8 cellular contexts compared by ENCODE assay signal in the genomic region with DNA sequence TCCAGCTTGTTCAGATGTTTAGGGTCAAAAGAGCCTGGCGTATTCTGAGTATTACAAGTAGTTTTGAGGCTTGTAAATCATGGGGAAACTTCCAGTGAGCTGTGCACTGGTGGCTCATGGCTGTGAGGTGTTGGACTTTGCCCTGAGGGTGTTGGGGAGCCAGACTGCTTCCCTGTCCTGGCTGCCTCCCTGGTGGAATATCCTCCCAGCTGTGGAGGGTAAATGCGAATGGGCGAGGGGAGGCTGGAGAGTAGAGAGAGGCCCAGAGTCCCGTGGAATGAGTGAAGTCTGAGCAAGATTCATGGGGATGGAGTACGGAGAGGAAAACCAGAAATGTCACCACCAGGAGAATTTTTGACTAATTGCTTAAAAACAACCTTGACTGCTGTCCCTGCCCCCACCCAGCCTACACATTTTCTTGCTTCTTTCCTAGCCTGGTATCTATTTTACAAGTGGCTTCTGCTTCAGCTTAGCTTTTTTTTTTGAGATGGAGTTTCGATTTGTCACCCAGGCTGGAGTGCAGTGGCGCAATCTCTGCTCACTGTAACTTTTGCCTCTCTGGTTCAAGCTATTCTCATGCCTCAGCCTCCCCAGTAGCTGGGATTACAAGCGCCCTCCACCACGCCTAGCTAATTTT. TPM values are rescaled to one million over a fixed set of nuclear protein-coding genes. Genes with fewer than 3 reads are reported as not detected.
DNase-seq lines count a peak whose midpoint lies in the region; FAIRE-seq and TF ChIP-seq lines count a peak whose summit lies in the region.

No MANE protein-coding gene starts in this region.

- H3K27ac ChIP-seq in fibroblast of lung (ENCODE audit: insufficient read depth, low read length) = peak overlapping the region; percentile 35

- no peaks in the 10 kb centered on the region for H4K20me1 ChIP-seq in fibroblast of lung (ENCODE audit: control insufficient read depth, extremely low read depth, insufficient read depth, low read length)

- no peak for DNase-seq in HAP-1 (ENCODE audit: low spot score in 2 of 2)
- peak; percentile 51 to 57 for DNase-seq in activated CD4-positive, alpha-beta T cell treated with anti-CD3 and anti-CD28 coated beads for 4 hours
- no peak for DNase-seq in fibroblast of lung (ENCODE audit: low read depth in 2 of 2)
- peak; percentile 57 to 59 for DNase-seq in stimulated activated CD4-positive, alpha-beta T cell treated with anti-CD3 and anti-CD28 coated beads, Interleukin-4, amount 100 ng/mL, for 4 hours
- DNase-seq in H54 (ENCODE audit: insufficient read length, low spot score) = no peak
- no peak for DNase-seq in NCI-H1436 (lab: John Stamatoyannopoulos, UW)
- no peak for DNase-seq in NCI-H2107 treated with DMSO at 0.1 percent for 48 hours (lab: John Stamatoyannopoulos, UW; ENCODE audit: unreplicated experiment)
- no peak for DNase-seq in glomerular visceral epithelial cell (ENCODE audit: extremely low spot score)

- TF ChIP-seq CTCF in fibroblast of lung (conservative IDR thresholded peaks at IDR 0.05 in 1 of 2, IDR thresholded peaks at IDR 0.05 in 1 of 2; ENCODE audit: low read depth in 1 of 2, low read length in 2 of 2) = no peak

- TF ChIP-seq POLR2A in H54 (IDR thresholded peaks at IDR 0.05; ENCODE audit: low read depth, low read length) = no peak

- H3K4me2 ChIP-seq in fibroblast of lung (ENCODE audit: extremely low read depth, insufficient read depth, low read length) = peak overlapping the region; percentile 62

- no peak overlapping the region for H3K9ac ChIP-seq in fibroblast of lung (ENCODE audit: insufficient read depth, low read length)

- H3K27me3 ChIP-seq in HAP-1 (ENCODE audit: low read depth) (no peaks in the 10 kb centered on the region), fibroblast of lung (ENCODE audit: control insufficient read depth, insufficient read depth, low read length) (no peaks in the 10 kb centered on the region)

- H3K4me1 ChIP-seq in HAP-1 (peaks cover 11% of the 10 kb centered on the region), fibroblast of lung (ENCODE audit: control insufficient read depth, extremely low read depth, insufficient read depth, low read length) (peaks cover 5% of the 10 kb centered on the region)

- H3K4me3 ChIP-seq in HAP-1 = peak overlapping the region; percentile 6; the same call in 1 of the 2 replicates
- H3K4me3 ChIP-seq in fibroblast of lung (replicated peaks in 1 of 4; ENCODE audit: control extremely low read depth in 1 of 4, insufficient read depth in 1 of 4, low read depth in 3 of 4, low read length in 4 of 4) = no peak overlapping the region

- FAIRE-seq in H54 (lab: Jason Lieb, UNC) = no peak

- peaks cover 74% of the 10 kb centered on the region for H3K36me3 ChIP-seq in HAP-1 (replicated peaks)
- H3K36me3 ChIP-seq in fibroblast of lung (ENCODE audit: control insufficient read depth, insufficient read depth, low read length) = peaks cover 22% of the 10 kb centered on the region

- H3K9me3 ChIP-seq in HAP-1 (no peaks in the 10 kb centered on the region), fibroblast of lung (ENCODE audit: control insufficient read depth, insufficient read depth, low read depth, low read length) (no peaks in the 10 kb centered on the region)

- H2AFZ ChIP-seq in fibroblast of lung (ENCODE audit: low read length) = no peak overlapping the region

- in situ Hi-C loops in HAP-1 (cut with MboI; ENCODE audit: low sequenced_read_pairs) = no loop called here

- H3K79me2 ChIP-seq in fibroblast of lung (ENCODE audit: control insufficient read depth, insufficient read depth, low read length) = peaks cover 60% of the 10 kb centered on the region

RNA-seq across cellular contexts. Expression of a gene that starts 3.7 kb away (rescaled TPM):
- total RNA-seq in fibroblast of lung = 22.1 and 41.9 TPM in 2 replicates
- polyA plus RNA-seq in fibroblast of lung = 74.4 and 134 TPM in 2 replicates
- polyA plus RNA-seq in fibroblast of lung (2012) = 54.5 and 108 TPM in 2 replicates
- polyA minus RNA-seq in fibroblast of lung (ENCODE audit: low replicate concordance) = 179 and 323 TPM in 2 replicates

RNA-seq across cellular contexts. Expression of a gene that starts 4.5 kb away (rescaled TPM):
- 0.51 and 1.8 TPM in 2 replicates for total RNA-seq in fibroblast of lung
- polyA plus RNA-seq in fibroblast of lung = 2.2 and 2.5 TPM in 2 replicates
- 4.7 and 5.7 TPM in 2 replicates for polyA plus RNA-seq in fibroblast of lung (2012)
- 11.6 and 15.6 TPM in 2 replicates for polyA minus RNA-seq in fibroblast of lung (ENCODE audit: low replicate concordance)

RNA-seq across cellular contexts. Expression of a gene that starts 20.6 kb away (rescaled TPM):
- 0.26 TPM in 1 of 2 replicates, not detected in the other for total RNA-seq in fibroblast of lung
- 0.99 TPM in 1 of 2 replicates, not detected in the other for polyA plus RNA-seq in fibroblast of lung
- polyA plus RNA-seq in fibroblast of lung (2012) = 2.0 TPM in 1 of 2 replicates, not detected in the other
- 2.2 TPM in 1 of 2 replicates, not detected in the other for polyA minus RNA-seq in fibroblast of lung (ENCODE audit: low replicate concordance)

RNA-seq across cellular contexts. Expression of a gene that starts 23.3 kb away (rescaled TPM):
- total RNA-seq in fibroblast of lung = 4.4 and 10.6 TPM in 2 replicates
- polyA plus RNA-seq in fibroblast of lung = 11.8 and 12.8 TPM in 2 replicates
- 24.0 and 26.1 TPM in 2 replicates for polyA plus RNA-seq in fibroblast of lung (2012)
- 20.2 and 33.3 TPM in 2 replicates for polyA minus RNA-seq in fibroblast of lung (ENCODE audit: low replicate concordance)

RNA-seq across cellular contexts. Expression of a gene that starts 37.8 kb away (rescaled TPM):
- total RNA-seq in fibroblast of lung = 19.5 and 23.1 TPM in 2 replicates
- 6.5 TPM in 2 replicates for polyA plus RNA-seq in fibroblast of lung
- 10.3 and 10.6 TPM in 2 replicates for polyA plus RNA-seq in fibroblast of lung (2012)
- polyA minus RNA-seq in fibroblast of lung (ENCODE audit: low replicate concordance) = 15.2 and 15.5 TPM in 2 replicates

Comparison
In these comparisons a context has a peak if more than half of its experiments do, and no peak if none do; other contexts are left out.
1. DNase-seq: peak in activated CD4-positive, alpha-beta T cell treated with anti-CD3 and anti-CD28 coated beads for 4 hours (2 of 2) and stimulated activated CD4-positive, alpha-beta T cell treated with anti-CD3 and anti-CD28 coated beads, Interleukin-4, amount 100 ng/mL, for 4 hours (2 of 2); none in HAP-1 (0 of 2), fibroblast of lung (0 of 2), H54 (single experiment), NCI-H1436 (single experiment), NCI-H2107 treated with DMSO at 0.1 percent for 48 hours (single experiment) and glomerular visceral epithelial cell (single experiment).